In genomic region chr1:46558966-46559365, GRCh38 we compare ENCODE assay signal across 1 cellular context.
TF ChIP-seq lines count a peak whose summit lies in the region.

No MANE protein-coding gene starts in this region.

TF ChIP-seq in H1, 55 proteins besides CTCF, POLR2A, EP300 and RAD21:
- TF ChIP-seq CHD1 (IDR thresholded peaks at IDR 0.05; ENCODE audit: low read depth, low read length) (no peak), E2F6 (IDR thresholded peaks at IDR 0.05) (no peak), TEAD4 (IDR thresholded peaks at IDR 0.05; ENCODE audit: low read depth, low read length) (no peak), KDM5A (IDR thresholded peaks at IDR 0.05; ENCODE audit: low read length) (no peak), JUND (IDR thresholded peaks at IDR 0.05; ENCODE audit: low read length) (no peak), SAP30 (IDR thresholded peaks at IDR 0.05; ENCODE audit: insufficient read depth, insufficient replicate concordance, low read length) (no peak), YY1 (IDR thresholded peaks at IDR 0.05; ENCODE audit: low read depth, low read length) (no peak), GABPA (IDR thresholded peaks at IDR 0.05; ENCODE audit: borderline replicate concordance, insufficient read depth, low read length) (no peak), RBBP5 (IDR thresholded peaks at IDR 0.05; ENCODE audit: borderline replicate concordance, low read depth, low read length) (no peak), KDM1A (IDR thresholded peaks at IDR 0.05; ENCODE audit: borderline replicate concordance, low read length) (no peak), RXRA (IDR thresholded peaks at IDR 0.05; ENCODE audit: insufficient read depth, low read depth, low read length) (no peak), CBX8 (IDR thresholded peaks at IDR 0.05; ENCODE audit: borderline replicate concordance, low read depth, low read length) (no peak), ASH2L (IDR thresholded peaks at IDR 0.05; ENCODE audit: low read length) (no peak), CEBPB (IDR thresholded peaks at IDR 0.05; ENCODE audit: low read depth, low read length) (no peak), SIX5 (IDR thresholded peaks at IDR 0.05; ENCODE audit: low read depth, low read length) (no peak)
TF ChIP-seq in H1: peak in this region for 0.
